In genomic region chr19:18152444-18152816, GRCh38 we compare ENCODE assay signal across 8 cellular contexts. TPM values are rescaled to one million over a fixed set of nuclear protein-coding genes. Genes with fewer than 3 reads are reported as not detected.
A peak's percentile ranks its signal among the peaks of the same experiment; 100 is the strongest.
DNase-seq lines count a peak whose midpoint lies in the region; ATAC-seq, FAIRE-seq and TF ChIP-seq lines count a peak whose summit lies in the region.

No MANE protein-coding gene starts in this region.

- H3K4me1 ChIP-seq in kidney (ENCODE audit: control insufficient read depth in 1 of 2, insufficient read depth in 1 of 2, low read depth in 1 of 2, low read length in 2 of 2) = peaks cover 15 to 31% of the 10 kb centered on the region in 2 donors

- FAIRE-seq in kidney (lab: Jason Lieb, UNC) = peak; percentile 85

- ATAC-seq in GM19035 (IDR thresholded peaks at IDR 0.05; ENCODE audit: unreplicated experiment) (peak; percentile 69), HG03342 (IDR thresholded peaks at IDR 0.05; ENCODE audit: unreplicated experiment) (peak; percentile 63)

- peak overlapping the region; percentile 93 to 95 for H3K27ac ChIP-seq in kidney (ENCODE audit: low read depth in 2 of 2, low read length in 2 of 2)

- TF ChIP-seq CTCF in kidney (IDR thresholded peaks at IDR 0.05; ENCODE audit: borderline replicate concordance, extremely low read depth, insufficient read depth) = peak; percentile 40

- peaks cover 0 to 4% of the 10 kb centered on the region in 2 donors for H3K36me3 ChIP-seq in kidney (ENCODE audit: control insufficient read depth in 1 of 2, insufficient read depth in 2 of 2, low read length in 2 of 2)

- intact Hi-C loops in kidney (cut with DNase I) = no loop called here

- H3K9me3 ChIP-seq in kidney (ENCODE audit: control insufficient read depth in 1 of 2, low read length in 2 of 2) = no peaks in the 10 kb centered on the region

- H3K9ac ChIP-seq in kidney (ENCODE audit: low read length in 2 of 2) = peak overlapping the region; percentile 78 to 90

- peak overlapping the region; percentile 84 to 86 for H3K4me3 ChIP-seq in kidney (ENCODE audit: low read length in 2 of 2)

- DNase-seq in Ammon's horn (ENCODE audit: low spot score) (peak; percentile 96), NCI-H446 (lab: John Stamatoyannopoulos, UW) (peak; percentile 98), cerebellum (ENCODE audit: low spot score) (peak; percentile 93), kidney (peak; percentile 99)
- DNase-seq in activated CD4-positive, CD25-positive, alpha-beta regulatory T cell treated with anti-CD3 and anti-CD28 coated beads, Interleukin-2, amount 50 U/mL, for 72 hours = peak; percentile 98
- DNase-seq in stimulated activated CD4-positive, alpha-beta T cell treated with anti-CD3 and anti-CD28 coated beads, Interleukin-15, amount 100 ng/mL, for 24 hours = peak; percentile 99

RNA-seq across cellular contexts. Expression of gene PIK3R2, which starts 0.5 kb away (rescaled TPM):
- 21.2 TPM for total RNA-seq in cerebellum
- total RNA-seq in kidney = 29.6 TPM
- 10.1 TPM for polyA plus RNA-seq in kidney (ENCODE audit: insufficient read depth, low read depth, low replicate concordance)

RNA-seq across cellular contexts. Expression of gene IFI30, which starts 21.2 kb away (rescaled TPM):
- 0.54 TPM for total RNA-seq in cerebellum
- 109 TPM for total RNA-seq in kidney
- polyA plus RNA-seq in kidney (ENCODE audit: insufficient read depth, low read depth, low replicate concordance) = 173 TPM

RNA-seq across cellular contexts. Expression of gene MPV17L2, which starts 40.6 kb away (rescaled TPM):
- 2.5 TPM for total RNA-seq in cerebellum
- 11.5 TPM for total RNA-seq in kidney
- 31.1 TPM for polyA plus RNA-seq in kidney (ENCODE audit: insufficient read depth, low read depth, low replicate concordance)

RNA-seq across cellular contexts. Expression of gene RAB3A, which starts 51.4 kb away (rescaled TPM):
- 35.7 TPM for total RNA-seq in cerebellum
- 5.2 TPM for total RNA-seq in kidney
- 10.5 TPM for polyA plus RNA-seq in kidney (ENCODE audit: insufficient read depth, low read depth, low replicate concordance)

RNA-seq across cellular contexts. Expression of gene MAST3, which starts 54.9 kb away (rescaled TPM):
- total RNA-seq in cerebellum (3.5 TPM), kidney (16.0 TPM)
- polyA plus RNA-seq in kidney (ENCODE audit: insufficient read depth, low read depth, low replicate concordance) = 5.6 TPM

Comparison
In these comparisons a context has a peak if more than half of its experiments do, and no peak if none do; other contexts are left out.
1. Peak in every context shown above with its lines: DNase-seq, ATAC-seq, H3K4me3 ChIP-seq and H3K27ac ChIP-seq.
2. RNA of gene IFI30, which starts 21.2 kb away (total RNA-seq): 109 TPM in kidney (single experiment); 0.54 TPM in cerebellum (single experiment); every median in the first group is over 10 times any median in the second.